ENCODE assay signal across 35 cellular contexts in genomic region chr5:82590112-82590511, GRCh38.
A peak's percentile ranks its signal among the peaks of the same experiment; 100 is the strongest.
DNase-seq lines count a peak whose midpoint lies in the region; ATAC-seq, FAIRE-seq and TF ChIP-seq lines count a peak whose summit lies in the region.
"Had no signal": no experiment of that assay in that cellular context is flagged by ENCODE, and none has a peak within 500 bp of the region (broad histone marks: within the 10 kb centered on the region; RNA-seq: fewer than 3 reads in every experiment).

No MANE protein-coding gene starts in this region.

- FAIRE-seq in HepG2 (lab: Jason Lieb, UNC), result no peak
- FAIRE-seq: A204.1, A549, D721Med had no signal

- H4K5ac ChIP-seq in H9 (ENCODE audit: insufficient read length, low read depth, low read length), result no peak overlapping the region

- no peaks in the 10 kb centered on the region for H3K23me2 ChIP-seq in H9 (ENCODE audit: insufficient read length, low read depth, low read length, poor library complexity, severe bottlenecking)

- ATAC-seq in HepG2 (no peak), right lobe of liver (no peak), WTC11 (no peak), GM19455 (IDR thresholded peaks at IDR 0.05; ENCODE audit: unreplicated experiment) (no peak)
- no peak for ATAC-seq in stimulated activated naive CD8-positive, alpha-beta T cell treated with anti-CD3 and anti-CD28 coated beads, Interleukin-15, amount 100 ng/mL, for 72 hours
- ATAC-seq: A549; CD8-positive, alpha-beta T cell had no signal

- no peak overlapping the region for H2BK5ac ChIP-seq in H9 (ENCODE audit: insufficient read length, low read length)

- H3K9me3 Mint-ChIP-seq in H9 (peaks cover 27 to 44% of the 10 kb centered on the region in 2 experiments), WTC11 (peaks cover 46% of the 10 kb centered on the region)
- H3K9me3 Mint-ChIP-seq in stimulated activated naive CD8-positive, alpha-beta T cell treated with anti-CD3 and anti-CD28 coated beads, Interleukin-15, amount 100 ng/mL, for 72 hours, result peaks cover 12 to 13% of the 10 kb centered on the region in 2 donors

- no TSS peak for BruUV-seq in HepG2 (replicated peaks; lab: Mats Ljungman, UMichigan)

- H3K27ac ChIP-seq in HepG2 (ENCODE audit: extremely low read length, insufficient read depth, low read length) (no peak overlapping the region), right lobe of liver (no peak overlapping the region), H9 (ENCODE audit: insufficient read length, low read depth, low read length) (no peak overlapping the region)
- H3K27ac ChIP-seq: 22Rv1; A549; BLaER1; BLaER1 treated with 17β-estradiol and CSF1 and Interleukin-3, amounts not matched to agents 10 nM and 100 nM; C4-2B had no signal

- H3K36me3 Mint-ChIP-seq in H9 (ENCODE audit: insufficient read depth in 1 of 3, low read depth in 3 of 3) (peaks cover 23 to 45% (median 29%) of the 10 kb centered on the region in 3 experiments), WTC11 (peaks cover 33% of the 10 kb centered on the region)
- H3K36me3 Mint-ChIP-seq: CD14-positive monocyte; CD4-positive, alpha-beta memory T cell; CD4-positive, CD25-positive, alpha-beta regulatory T cell; CD8-positive, alpha-beta memory T cell; CD8-positive, alpha-beta T cell had no signal

- H3K4me2 ChIP-seq in HepG2 (ENCODE audit: low read depth, low read length), result no peak overlapping the region
- H3K4me2 ChIP-seq in H9 (ENCODE audit: insufficient read depth, insufficient read length, low read length), result no peak overlapping the region
- H3K4me2 ChIP-seq: A549; BLaER1; BLaER1 treated with 17β-estradiol and CSF1 and Interleukin-3, amounts not matched to agents 10 nM and 100 nM had no signal

- POLR2A ChIA-PET in HepG2 (lab: Yijun Ruan, JAX) (no interaction called here), WTC11 (lab: Charles Lee) (no interaction called here)

- H3K4me3 Mint-ChIP-seq in H9, result no peak overlapping the region
- no peak overlapping the region for H3K4me3 Mint-ChIP-seq in WTC11
- no peak overlapping the region for H3K4me3 Mint-ChIP-seq in stimulated activated naive CD8-positive, alpha-beta T cell treated with anti-CD3 and anti-CD28 coated beads, Interleukin-15, amount 100 ng/mL, for 72 hours
- H3K4me3 Mint-ChIP-seq: B cell; CD14-positive monocyte; CD4-positive, alpha-beta memory T cell; CD4-positive, alpha-beta T cell; CD4-positive, CD25-positive, alpha-beta regulatory T cell; CD8-positive, alpha-beta memory T cell; CD8-positive, alpha-beta T cell had no signal

- H3K36me3 ChIP-seq in HepG2 (replicated peaks in 1 of 2; ENCODE audit: control insufficient read depth in 1 of 2, insufficient read depth in 2 of 2, low read length in 2 of 2) (no peaks in the 10 kb centered on the region), right lobe of liver (no peaks in the 10 kb centered on the region)
- H3K36me3 ChIP-seq: BE2C; BLaER1; BLaER1 treated with 17β-estradiol and CSF1 and Interleukin-3, amounts not matched to agents 10 nM and 100 nM had no signal

- in situ Hi-C loops in HepG2 (cut with HindIII; ENCODE audit: extremely low pct_ligation_motif_present, low pct_unique_long_range_greater_than_20kb), result no loop called here

- H3K9ac ChIP-seq in HepG2 (ENCODE audit: insufficient read depth, low read depth, low read length) (no peak overlapping the region), H9 (ENCODE audit: extremely low read depth, insufficient read length, low read length) (no peak overlapping the region)
- H3K9ac ChIP-seq: BLaER1; BLaER1 treated with 17β-estradiol and CSF1 and Interleukin-3, amounts not matched to agents 10 nM and 100 nM had no signal

- H3K23ac ChIP-seq in H9 (ENCODE audit: insufficient read length, low read depth, low read length), result no peak overlapping the region

- H3K27me3 ChIP-seq in HepG2 (ENCODE audit: control insufficient read depth in 1 of 2, insufficient read depth in 2 of 2, low read length in 2 of 2) (no peaks in the 10 kb centered on the region; a peak in 1 of 5 replicates), right lobe of liver (no peaks in the 10 kb centered on the region), H9 (ENCODE audit: insufficient read depth, low read length) (no peaks in the 10 kb centered on the region)
- H3K27me3 ChIP-seq: BE2C; BLaER1; BLaER1 treated with 17β-estradiol and CSF1 and Interleukin-3, amounts not matched to agents 10 nM and 100 nM had no signal

- CTCF ChIA-PET in HepG2 (lab: Yijun Ruan, JAX; ENCODE audit: low intra/inter-chr PET ratio, low total read pairs), result no interaction called here
- CTCF ChIA-PET in WTC11 (lab: Charles Lee), result no interaction called here

- H3K79me2 ChIP-seq in HepG2 (ENCODE audit: insufficient read depth, low read length) (no peaks in the 10 kb centered on the region), H9 (ENCODE audit: insufficient read depth, low read length) (no peaks in the 10 kb centered on the region)

- H3K9me3 ChIP-seq in HepG2 (ENCODE audit: low read length), result peaks cover 5% of the 10 kb centered on the region; the same call in 1 of the 2 replicates
- H3K9me3 ChIP-seq in right lobe of liver, result no peaks in the 10 kb centered on the region
- H3K9me3 ChIP-seq in H9 (ENCODE audit: control insufficient read depth, low read depth, low read length), result peaks cover 9% of the 10 kb centered on the region
- H3K9me3 ChIP-seq: A549, BE2C had no signal

- no peak for DNase-seq in HepG2 (ENCODE audit: low spot score)
- DNase-seq in right lobe of liver, result no peak
- no peak for DNase-seq in H9
- no peak for DNase-seq in WTC11 (ENCODE audit: low spot score)
- DNase-seq in stimulated activated naive CD8-positive, alpha-beta T cell treated with anti-CD3 and anti-CD28 coated beads, Interleukin-15, amount 100 ng/mL, for 72 hours, result no peak
- DNase-seq: 8988T; ACHN; AML-193; BE2C; C1 segment of cervical spinal cord; Caco-2; Calu3; CD4-positive, alpha-beta memory T cell; CD4-positive, alpha-beta T cell; CD4-positive, CD25-positive, alpha-beta regulatory T cell; CD8-positive, alpha-beta memory T cell; CD8-positive, alpha-beta T cell; COR-L47; DMS 273 treated with DMSO at 0.1 percent for 48 hours; DMS153; DMS53; DMS79; DMS79 treated with DMSO at 0.1 percent for 48 hours; DND-41; EL had no signal

- no peak for TF ChIP-seq POLR2A in HepG2 (IDR thresholded peaks at IDR 0.05; ENCODE audit: insufficient read depth in 1 of 2, low read depth in 2 of 2, low read length in 2 of 2)
- TF ChIP-seq POLR2A in right lobe of liver (IDR thresholded peaks at IDR 0.05), result no peak

- intact Hi-C loops in HepG2 (cut with micrococcal nuclease; ENCODE audit: unreplicated experiment) (no loop called here), right lobe of liver (cut with DNase I) (no loop called here)

- H2AK5ac ChIP-seq in H9 (ENCODE audit: insufficient read length, low read length), result no peak overlapping the region

- H3K4me1 Mint-ChIP-seq in H9 (peaks cover 50% of the 10 kb centered on the region in 2 experiments), WTC11 (peaks cover 40% of the 10 kb centered on the region)
- no peaks in the 10 kb centered on the region for H3K4me1 Mint-ChIP-seq in stimulated activated naive CD8-positive, alpha-beta T cell treated with anti-CD3 and anti-CD28 coated beads, Interleukin-15, amount 100 ng/mL, for 72 hours
- H3K4me1 Mint-ChIP-seq: B cell; CD14-positive monocyte; CD4-positive, alpha-beta memory T cell; CD4-positive, CD25-positive, alpha-beta regulatory T cell; CD8-positive, alpha-beta memory T cell had no signal

- TF ChIP-seq CTCF in HepG2 (CRISPR knock-in tag; IDR thresholded peaks at IDR 0.05) (no peak), right lobe of liver (IDR thresholded peaks at IDR 0.05) (no peak), H9 (conservative IDR thresholded peaks at IDR 0.05) (no peak), WTC11 (IDR thresholded peaks at IDR 0.05) (no peak)

- H3K4ac ChIP-seq in H9 (ENCODE audit: low read depth, low read length), result no peak overlapping the region

- no peaks in the 10 kb centered on the region for H3K79me1 ChIP-seq in H9 (ENCODE audit: insufficient read depth, low read depth, low read length, poor library complexity, severe bottlenecking)

- TF ChIP-seq EP300 in HepG2 (IDR thresholded peaks at IDR 0.05; ENCODE audit: low read depth in 2 of 2, low read length in 2 of 2) (no peak), HepG2 (CRISPR knock-in tag; IDR thresholded peaks at IDR 0.05; ENCODE audit: borderline replicate concordance) (no peak)

- H4K20me1 ChIP-seq in HepG2 (ENCODE audit: insufficient read depth, low read length) (no peaks in the 10 kb centered on the region), H9 (ENCODE audit: control insufficient read depth, insufficient read depth, insufficient read length) (no peaks in the 10 kb centered on the region)
- H4K20me1 ChIP-seq: BLaER1; BLaER1 treated with 17β-estradiol and CSF1 and Interleukin-3, amounts not matched to agents 10 nM and 100 nM had no signal

- no peak overlapping the region for H4K8ac ChIP-seq in H9 (replicated peaks; ENCODE audit: insufficient read length, low read depth, low read length)

- no peak overlapping the region for H3T11ph ChIP-seq in H9 (ENCODE audit: low read length)

- no peak overlapping the region for H2AFZ ChIP-seq in HepG2 (ENCODE audit: low read length)
- no peak overlapping the region for H2AFZ ChIP-seq in H9 (ENCODE audit: low read length)

- H2BK12ac ChIP-seq in H9 (ENCODE audit: insufficient read length, low read depth, low read length), result no peak overlapping the region

- no peak overlapping the region for H4K91ac ChIP-seq in H9 (ENCODE audit: insufficient read length, low read depth, low read length)

- TF ChIP-seq RAD21 in HepG2 (CRISPR knock-in tag; IDR thresholded peaks at IDR 0.05), result no peak

- peak overlapping the region in 1 of 3 experiments; percentile 98; a peak in 2 of 7 replicates for H3K27ac Mint-ChIP-seq in H9
- no peak overlapping the region for H3K27ac Mint-ChIP-seq in WTC11
- peak overlapping the region in 1 of 2 donors; percentile 57 for H3K27ac Mint-ChIP-seq in stimulated activated naive CD8-positive, alpha-beta T cell treated with anti-CD3 and anti-CD28 coated beads, Interleukin-15, amount 100 ng/mL, for 72 hours
- H3K27ac Mint-ChIP-seq: B cell; CD14-positive monocyte; CD4-positive, alpha-beta memory T cell; CD4-positive, alpha-beta T cell; CD4-positive, CD25-positive, alpha-beta regulatory T cell; CD8-positive, alpha-beta memory T cell; CD8-positive, alpha-beta T cell had no signal

- no peak overlapping the region for H2BK15ac ChIP-seq in H9 (ENCODE audit: low read depth, low read length)

- no peak overlapping the region for H3K18ac ChIP-seq in H9 (ENCODE audit: insufficient read length, low read depth, low read length)

- H2BK20ac ChIP-seq in H9 (ENCODE audit: low read depth, low read length, poor library complexity, severe bottlenecking), result peak overlapping the region; percentile 83

- H3K14ac ChIP-seq in H9 (ENCODE audit: insufficient read depth, low read length), result no peak overlapping the region

- H3K4me1 ChIP-seq in HepG2 (ENCODE audit: insufficient read depth, low read length) (peaks cover 35% of the 10 kb centered on the region), right lobe of liver (peaks cover 0 to 23% (median 3%) of the 10 kb centered on the region in 4 donors), H9 (ENCODE audit: insufficient read depth, low read length) (no peaks in the 10 kb centered on the region)
- H3K4me1 ChIP-seq: A549; BE2C; BLaER1; BLaER1 treated with 17β-estradiol and CSF1 and Interleukin-3, amounts not matched to agents 10 nM and 100 nM had no signal

- no peak overlapping the region for H2BK120ac ChIP-seq in H9 (ENCODE audit: low read depth, low read length, poor library complexity, severe bottlenecking)

- no peak overlapping the region for H3K56ac ChIP-seq in H9 (ENCODE audit: insufficient read length, low read depth, low read length)

- WGBS in HepG2 (ENCODE audit: low lambda C conversion rate), result 4% methylated on average over 1 of the region's 1 CpG
- WGBS in right lobe of liver (ENCODE audit: insufficient coverage, low coverage, low lambda C conversion rate, missing lambda C conversion rate), result 57% methylated on average over 1 of the region's 1 CpG
- no CpG with 5 or more reads among the region's 1 CpG for WGBS in H9 (ENCODE audit: extremely low coverage, insufficient read length, low lambda C conversion rate)

- no peak overlapping the region for H3K4me3 ChIP-seq in HepG2 (replicated peaks in 1 of 3; ENCODE audit: insufficient read depth in 1 of 3, low read depth in 2 of 3, low read length in 3 of 3)
- no peak overlapping the region for H3K4me3 ChIP-seq in right lobe of liver
- H3K4me3 ChIP-seq: A549; BLaER1; BLaER1 treated with 17β-estradiol and CSF1 and Interleukin-3, amounts not matched to agents 10 nM and 100 nM had no signal

- H3K27me3 Mint-ChIP-seq in H9 (ENCODE audit: low read depth) (no peaks in the 10 kb centered on the region; the same call in 1 of the 2 replicates), WTC11 (ENCODE audit: low read depth) (no peaks in the 10 kb centered on the region)
- peaks cover 8% of the 10 kb centered on the region for H3K27me3 Mint-ChIP-seq in stimulated activated naive CD8-positive, alpha-beta T cell treated with anti-CD3 and anti-CD28 coated beads, Interleukin-15, amount 100 ng/mL, for 72 hours
- H3K27me3 Mint-ChIP-seq: B cell; CD4-positive, alpha-beta T cell had no signal

Comparison
In these comparisons a context has a peak if more than half of its experiments do, and no peak if none do; other contexts are left out.
1. Of the 50 proteins assayed by ChIP-seq in both HepG2 and WTC11: peak only in HepG2: none; only in WTC11: none; in both: ZNF317; in neither: 49.